Comparison of ENCODE assay signal across 9 cellular contexts in the genomic region with DNA sequence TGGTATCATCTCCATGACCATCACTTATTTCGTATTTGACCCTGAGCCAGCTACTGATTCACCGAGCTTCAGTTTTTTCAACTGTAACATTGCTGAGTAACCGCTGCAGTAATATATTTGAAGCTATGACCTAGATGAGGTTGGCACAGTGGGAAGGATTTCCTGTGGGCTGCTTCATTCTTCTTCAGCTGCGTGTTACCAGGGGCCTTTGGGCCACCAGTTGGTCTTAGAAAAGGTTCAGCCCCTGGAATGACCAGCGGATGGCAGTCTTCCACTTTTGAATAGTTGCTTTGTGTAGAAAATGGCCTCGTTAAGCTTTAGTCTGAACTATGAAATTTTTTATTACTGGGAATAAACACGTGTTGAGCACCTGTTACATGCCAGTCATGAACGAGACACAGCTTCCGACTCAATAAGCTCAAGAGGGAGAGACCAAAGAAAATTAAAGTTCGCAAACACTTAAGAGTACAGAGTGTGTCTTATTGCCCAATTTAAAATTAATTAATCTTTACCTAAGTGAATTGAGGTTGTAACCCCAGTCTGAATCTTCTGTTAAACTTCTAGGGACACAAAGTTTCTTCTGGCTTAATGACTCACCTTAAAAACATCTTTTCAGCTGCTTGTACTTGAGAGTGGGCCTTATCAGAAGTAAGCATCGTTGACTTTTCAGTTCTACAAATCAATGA. TPM values are rescaled to one million over a fixed set of nuclear protein-coding genes. Genes with fewer than 3 reads are reported as not detected.
DNase-seq lines count a peak whose midpoint lies in the region; ATAC-seq, FAIRE-seq and TF ChIP-seq lines count a peak whose summit lies in the region.
"Had no signal": no experiment of that assay in that cellular context is flagged by ENCODE, and none has a peak within 500 bp of the region (broad histone marks: within the 10 kb centered on the region; RNA-seq: fewer than 3 reads in every experiment).

No MANE protein-coding gene starts in this region.

- H3K9me3 Mint-ChIP-seq in activated CD8-positive, alpha-beta memory T cell treated with anti-CD3 and anti-CD28 coated beads, Interleukin-2, amount 10 ng/mL, durations not matched to agents 7 days and 5 days (ENCODE audit: low read depth) = no peaks in the 10 kb centered on the region
- H3K9me3 Mint-ChIP-seq in stimulated activated naive B cell treated with anti-CD40 and anti-IgM and Interleukin-4, amounts not matched to agents 10 μg/mL and 1 μg/mL and 100 μg/mL, for 72 hours = peaks cover 0 to 3% of the 10 kb centered on the region in 2 donors

- no peak overlapping the region for H3K27ac Mint-ChIP-seq in activated CD8-positive, alpha-beta memory T cell treated with anti-CD3 and anti-CD28 coated beads, Interleukin-2, amount 10 ng/mL, durations not matched to agents 7 days and 5 days
- no peak overlapping the region for H3K27ac Mint-ChIP-seq in stimulated activated naive B cell treated with anti-CD40 and anti-IgM and Interleukin-4, amounts not matched to agents 10 μg/mL and 1 μg/mL and 100 μg/mL, for 72 hours

- no peaks in the 10 kb centered on the region for H3K9me3 ChIP-seq in K562 (replicated peaks; ENCODE audit: control insufficient read depth, insufficient read depth, low read depth, low read length)

- H3K27me3 ChIP-seq in K562 (ENCODE audit: control insufficient read depth in 2 of 2, insufficient read depth in 2 of 2, low read length in 2 of 2) = peaks cover 2 to 27% of the 10 kb centered on the region in 2 experiments; a peak in 3 of 5 replicates

- no peak overlapping the region for H3K9ac ChIP-seq in K562 (ENCODE audit: insufficient read depth in 1 of 2, low read depth in 2 of 2, low read length in 2 of 2)

- peak; percentile 58 for ATAC-seq in activated CD8-positive, alpha-beta memory T cell treated with anti-CD3 and anti-CD28 coated beads, Interleukin-2, amount 10 ng/mL, durations not matched to agents 7 days and 5 days
- ATAC-seq in K562 (peak; percentile 64; the same call in 2 of the 3 replicates), HG02623 (IDR thresholded peaks at IDR 0.05; ENCODE audit: unreplicated experiment) (no peak), GM18867 (IDR thresholded peaks at IDR 0.05; ENCODE audit: unreplicated experiment) (no peak)
- no peak for ATAC-seq in stimulated activated naive B cell treated with anti-CD40 and anti-IgM and Interleukin-4, amounts not matched to agents 10 μg/mL and 1 μg/mL and 100 μg/mL, for 72 hours (replicated peaks)

- peaks cover 21% of the 10 kb centered on the region for H3K27me3 Mint-ChIP-seq in activated CD8-positive, alpha-beta memory T cell treated with anti-CD3 and anti-CD28 coated beads, Interleukin-2, amount 10 ng/mL, durations not matched to agents 7 days and 5 days
- peaks cover 14 to 30% of the 10 kb centered on the region in 2 donors for H3K27me3 Mint-ChIP-seq in stimulated activated naive B cell treated with anti-CD40 and anti-IgM and Interleukin-4, amounts not matched to agents 10 μg/mL and 1 μg/mL and 100 μg/mL, for 72 hours

- TF ChIP-seq POLR2A in K562 (conservative IDR thresholded peaks at IDR 0.05) = no peak

- no peak overlapping the region for H3K27ac ChIP-seq in K562 (ENCODE audit: extremely low read depth, low read depth, low read length)

- H3K36me3 Mint-ChIP-seq in activated CD8-positive, alpha-beta memory T cell treated with anti-CD3 and anti-CD28 coated beads, Interleukin-2, amount 10 ng/mL, durations not matched to agents 7 days and 5 days = no peaks in the 10 kb centered on the region
- H3K36me3 Mint-ChIP-seq in stimulated activated naive B cell treated with anti-CD40 and anti-IgM and Interleukin-4, amounts not matched to agents 10 μg/mL and 1 μg/mL and 100 μg/mL, for 72 hours = no peaks in the 10 kb centered on the region

- WGBS in K562 (ENCODE audit: insufficient coverage, low coverage, missing lambda C conversion rate) = under 1% methylated on average over 11 of the region's 11 CpGs

- H4K20me1 ChIP-seq in K562 (replicated peaks; ENCODE audit: control insufficient read depth, insufficient read depth, low read length) = no peaks in the 10 kb centered on the region

- peak; percentile 19 to 44 (median 41); a peak in 3 of 6 replicates for TF ChIP-seq CTCF in K562 (IDR thresholded peaks at IDR 0.05 in 2 of 3, conservative IDR thresholded peaks at IDR 0.05 in 1 of 3; ENCODE audit: insufficient read depth in 2 of 3, low read depth in 1 of 3, low read length in 3 of 3)

- H2AFZ ChIP-seq in K562 (ENCODE audit: low read depth, low read length) = no peak overlapping the region

- in situ Hi-C loops in K562 (cut with MboI) = no loop called here

- POLR2A ChIA-PET in K562 (lab: Yijun Ruan, JAX) = interaction anchor here (0.7 kb wide), 1 partner anchor 86 kb away, joined by 3 read pairs; no protein-coding TSS in a partner anchor

- H3K9me1 ChIP-seq in K562 (ENCODE audit: control insufficient read depth, insufficient read depth, low read length) = no peaks in the 10 kb centered on the region

- no TSS peak for BruUV-seq in K562 (replicated peaks; lab: Mats Ljungman, UMichigan)

- H3K4me1 ChIP-seq in K562 (replicated peaks in 1 of 2; ENCODE audit: control insufficient read depth in 2 of 2, insufficient read depth in 2 of 2, low read length in 2 of 2) = no peaks in the 10 kb centered on the region

- TF ChIP-seq EP300 in K562 (IDR thresholded peaks at IDR 0.05; ENCODE audit: low read length) = no peak

- peaks cover 20% of the 10 kb centered on the region for H3K4me1 Mint-ChIP-seq in activated CD8-positive, alpha-beta memory T cell treated with anti-CD3 and anti-CD28 coated beads, Interleukin-2, amount 10 ng/mL, durations not matched to agents 7 days and 5 days
- peaks cover 4 to 7% of the 10 kb centered on the region in 2 donors for H3K4me1 Mint-ChIP-seq in stimulated activated naive B cell treated with anti-CD40 and anti-IgM and Interleukin-4, amounts not matched to agents 10 μg/mL and 1 μg/mL and 100 μg/mL, for 72 hours

- H3K79me2 ChIP-seq in K562 (ENCODE audit: control insufficient read depth, insufficient read depth, low read length) = no peaks in the 10 kb centered on the region

- CTCF ChIA-PET in activated CD8-positive, alpha-beta memory T cell treated with anti-CD3 and anti-CD28 coated beads, Interleukin-2, amount 10 ng/mL, durations not matched to agents 7 days and 5 days (lab: Charles Lee) = interaction anchor here (0.8 to 4.8 kb wide), 11 partner anchors 9 to 416 kb away, joined by 3 to 35 read pairs (median 7); no protein-coding TSS in a partner anchor
- CTCF ChIA-PET in K562 (lab: Yijun Ruan, JAX; ENCODE audit: low intra/inter-chr PET ratio) = no interaction called here

- no peak overlapping the region for H3K4me3 ChIP-seq in K562

- DNase-seq in activated CD8-positive, alpha-beta memory T cell treated with anti-CD3 and anti-CD28 coated beads, Interleukin-2, amount 10 ng/mL, durations not matched to agents 7 days and 5 days = peak; percentile 70
- no peak for DNase-seq in activated CD8-positive, alpha-beta memory T cell treated with anti-CD3 and anti-CD28 coated beads for 24 hours
- DNase-seq in MV-4-11 (lab: John Stamatoyannopoulos, UW) (peak; percentile 79), K562 (ENCODE audit: extremely low read depth in 1 of 4, low spot score in 3 of 4) (peak in 1 of 4 experiments; percentile 14), lung microvascular endothelial cell (ENCODE audit: low read depth in 2 of 2) (peak; percentile 89 to 97)
- DNase-seq in stimulated activated naive B cell treated with anti-CD40 and anti-IgM and Interleukin-4, amounts not matched to agents 10 μg/mL and 1 μg/mL and 100 μg/mL, for 72 hours = no peak

- no peak overlapping the region for H3K4me2 ChIP-seq in K562 (ENCODE audit: insufficient read depth, low read length)

- intact Hi-C loops in K562 (cut with micrococcal nuclease) = no loop called here

- peak in 1 of 2 experiments; percentile 17; a peak in 1 of 4 replicates for TF ChIP-seq RAD21 in K562 (CRISPR knock-in tag; conservative IDR thresholded peaks at IDR 0.05 in 1 of 2, IDR thresholded peaks at IDR 0.05 in 1 of 2)

- no peak overlapping the region for H3K4me3 Mint-ChIP-seq in activated CD8-positive, alpha-beta memory T cell treated with anti-CD3 and anti-CD28 coated beads, Interleukin-2, amount 10 ng/mL, durations not matched to agents 7 days and 5 days
- H3K4me3 Mint-ChIP-seq in stimulated activated naive B cell treated with anti-CD40 and anti-IgM and Interleukin-4, amounts not matched to agents 10 μg/mL and 1 μg/mL and 100 μg/mL, for 72 hours = no peak overlapping the region

- no peaks in the 10 kb centered on the region for H3K36me3 ChIP-seq in K562 (ENCODE audit: control insufficient read depth, insufficient read depth, low read length)

- FAIRE-seq in K562 (lab: Jason Lieb, UNC) = peak; percentile 59

TF ChIP-seq in K562, 482 proteins besides CTCF, POLR2A, EP300 and RAD21 (continues in another document):
- TF ChIP-seq TSC22D4 (tag; IDR thresholded peaks at IDR 0.05) (no peak), SNRNP70 (optimal IDR thresholded peaks at IDR 0.05; ENCODE audit: low read depth, low read length) (no peak), NELFE (IDR thresholded peaks at IDR 0.05; ENCODE audit: insufficient read depth, insufficient read length) (no peak)

RNA-seq across cellular contexts. Expression of a gene that starts 57.6 kb away (rescaled TPM):
- not detected for total RNA-seq in activated CD8-positive, alpha-beta memory T cell treated with anti-CD3 and anti-CD28 coated beads, Interleukin-2, amount 10 ng/mL, durations not matched to agents 7 days and 5 days
- not detected in 2 replicates for total RNA-seq in K562 (2011; cell fraction: chromatin; rRNA removed; ENCODE audit: low replicate concordance)
- not detected in 2 replicates for total RNA-seq in K562 (2011; cell fraction: nucleolus; rRNA removed)
- total RNA-seq in K562 (2011; cell fraction: nucleoplasm; rRNA removed) = not detected in 2 replicates
- total RNA-seq in K562 (2014; rRNA removed) = not detected in 2 replicates
- not detected in 2 replicates for total RNA-seq in K562 (2014; rRNA removed; fragmentation: Illumina TruSeq; extraction: Trizol)
- total RNA-seq in K562 (2015; rRNA removed; fragmentation: Illumina TruSeq; extraction: Trizol) = not detected in 2 replicates
- total RNA-seq in K562 (2021) = not detected in 2 replicates
- polyA plus RNA-seq in K562 (2011; rRNA removed) = not detected in 2 replicates
- polyA plus RNA-seq in K562 (2011; cell fraction: cytosol; rRNA removed) = not detected in 2 replicates
- not detected in 2 replicates for polyA plus RNA-seq in K562 (2011; cell fraction: nucleus; rRNA removed)
- not detected in 2 replicates for polyA plus RNA-seq in K562 (2012)
- not detected in 2 replicates for polyA plus RNA-seq in K562 (2014; fragmentation: Illumina TruSeq; extraction: Trizol)
- polyA plus RNA-seq in K562 (2014; fragmentation: Nextera tagmentation; extraction: Ambion mirVana) = not detected
- not detected in 2 replicates for polyA plus RNA-seq in K562 (2014; rRNA removed)
- polyA minus RNA-seq in K562 (2011; rRNA and poly(A)+ RNA removed) = not detected in 2 replicates
- not detected in 2 replicates for polyA minus RNA-seq in K562 (2011; cell fraction: cytosol; rRNA and poly(A)+ RNA removed)
- not detected in 2 replicates for polyA minus RNA-seq in K562 (2011; cell fraction: nucleus; rRNA and poly(A)+ RNA removed)
- 0.20 and 0.22 TPM in 2 replicates for total RNA-seq in lung microvascular endothelial cell
- total RNA-seq: subcutaneous adipose tissue had no signal

Comparison
In these comparisons a context has a peak if more than half of its experiments do, and no peak if none do; other contexts are left out.
1. DNase-seq: peak in activated CD8-positive, alpha-beta memory T cell treated with anti-CD3 and anti-CD28 coated beads, Interleukin-2, amount 10 ng/mL, durations not matched to agents 7 days and 5 days (single experiment), MV-4-11 (single experiment) and lung microvascular endothelial cell (2 of 2); none in activated CD8-positive, alpha-beta memory T cell treated with anti-CD3 and anti-CD28 coated beads for 24 hours (single experiment) and stimulated activated naive B cell treated with anti-CD40 and anti-IgM and Interleukin-4, amounts not matched to agents 10 μg/mL and 1 μg/mL and 100 μg/mL, for 72 hours (single experiment).
2. ATAC-seq: peak in activated CD8-positive, alpha-beta memory T cell treated with anti-CD3 and anti-CD28 coated beads, Interleukin-2, amount 10 ng/mL, durations not matched to agents 7 days and 5 days (single experiment) and K562 (single experiment); none in HG02623 (single experiment), stimulated activated naive B cell treated with anti-CD40 and anti-IgM and Interleukin-4, amounts not matched to agents 10 μg/mL and 1 μg/mL and 100 μg/mL, for 72 hours (0 of 2) and GM18867 (single experiment).